8 cellular contexts compared by ENCODE assay signal in genomic region chr14:73949752-73950734, GRCh38.
DNase-seq lines count a peak whose midpoint lies in the region; TF ChIP-seq lines count a peak whose summit lies in the region.

COQ6 (plus strand) TSS chr14:73950302; CDS start chr14:73950333, 31 bp downstream.
FAM161B (minus strand) TSS chr14:73950094; CDS start chr14:73950026, 68 bp downstream.

- peak; percentile 17; the same call in 1 of the 2 replicates for TF ChIP-seq CTCF in MM.1S (IDR thresholded peaks at IDR 0.05; ENCODE audit: low read length)

- no peaks in the 10 kb centered on the region for H4K20me1 ChIP-seq in MM.1S (ENCODE audit: insufficient read depth, low read length)

- H3K27me3 ChIP-seq in HAP-1 (ENCODE audit: low read depth), result no peaks in the 10 kb centered on the region
- no peaks in the 10 kb centered on the region for H3K27me3 ChIP-seq in MM.1S (replicated peaks; ENCODE audit: insufficient read depth, low read length)
- H3K27me3 ChIP-seq in neuron (ENCODE audit: insufficient read depth, low read length), result no peaks in the 10 kb centered on the region
- H3K27me3 ChIP-seq in subcutaneous abdominal adipose tissue (ENCODE audit: control insufficient read depth in 5 of 5, insufficient read depth in 4 of 5, low read length in 5 of 5), result no peaks in the 10 kb centered on the region

- H3K4me3 ChIP-seq in HAP-1, result peak within 1 kb of the TSS; percentile 67
- peak within 1 kb of the TSS; percentile 79 for H3K4me3 ChIP-seq in MM.1S (ENCODE audit: low read length)
- peak within 1 kb of the TSS; percentile 65 for H3K4me3 ChIP-seq in neuron (ENCODE audit: low read length)
- H3K4me3 ChIP-seq in subcutaneous abdominal adipose tissue (ENCODE audit: low read depth in 1 of 5, low read length in 5 of 5), result peak within 1 kb of the TSS; percentile 89 to 98 (median 93)

- no peaks in the 10 kb centered on the region for H3K9me3 ChIP-seq in HAP-1
- H3K9me3 ChIP-seq in MM.1S (replicated peaks; ENCODE audit: insufficient read depth, low read length), result no peaks in the 10 kb centered on the region
- H3K9me3 ChIP-seq in neuron (ENCODE audit: low read length), result no peaks in the 10 kb centered on the region
- no peaks in the 10 kb centered on the region for H3K9me3 ChIP-seq in subcutaneous abdominal adipose tissue (ENCODE audit: control insufficient read depth in 5 of 5, low read length in 5 of 5)

- DNase-seq in GDM1 (lab: John Stamatoyannopoulos, UW) (peak; percentile 93), HAP-1 (ENCODE audit: low spot score in 2 of 2) (peak; percentile 95 to 96), MM.1S (peak; percentile 87), SIG-M5 (lab: John Stamatoyannopoulos, UW) (peak; percentile 70), foreskin melanocyte (peak; percentile 97)
- DNase-seq in activated naive CD4-positive, alpha-beta T cell (lab: John Stamatoyannopoulos, UW), result peak; percentile 70 to 86 (median 76)

- H3F3A ChIP-seq in MM.1S (ENCODE audit: insufficient read depth, low read length), result peaks cover 4% of the 10 kb centered on the region; the same call in 1 of the 2 replicates

- H2AFZ ChIP-seq in MM.1S (ENCODE audit: low read length), result peak within 1 kb of the TSS; percentile 84
- peak within 1 kb of the TSS; percentile 81 for H2AFZ ChIP-seq in neuron (ENCODE audit: low read depth, low read length)

- peak within 1 kb of the TSS; percentile 57 for H3K4me2 ChIP-seq in MM.1S (ENCODE audit: low read depth, low read length)

- H3K4me1 ChIP-seq in HAP-1, result peaks cover 7% of the 10 kb centered on the region
- no peaks in the 10 kb centered on the region for H3K4me1 ChIP-seq in MM.1S (ENCODE audit: low read length)
- H3K4me1 ChIP-seq in neuron (ENCODE audit: insufficient read depth, low read length), result peaks cover 3% of the 10 kb centered on the region
- peaks cover 0 to 14% (median 13%) of the 10 kb centered on the region in 5 donors for H3K4me1 ChIP-seq in subcutaneous abdominal adipose tissue (ENCODE audit: control insufficient read depth in 5 of 5, insufficient read depth in 5 of 5, low read length in 5 of 5)

- H3K79me2 ChIP-seq in MM.1S (ENCODE audit: low read length), result no peaks in the 10 kb centered on the region

- H3K27ac ChIP-seq in MM.1S (ENCODE audit: low read length) (peak within 1 kb of the TSS; percentile 57; the same call in 1 of the 2 replicates), subcutaneous abdominal adipose tissue (ENCODE audit: low read depth, low read length) (peak within 1 kb of the TSS; percentile 83)

- H3K36me3 ChIP-seq in HAP-1 (replicated peaks) (peaks cover 9% of the 10 kb centered on the region), MM.1S (replicated peaks; ENCODE audit: insufficient read depth, low read length) (no peaks in the 10 kb centered on the region), neuron (ENCODE audit: insufficient read depth, low read length) (peaks cover 11% of the 10 kb centered on the region), subcutaneous abdominal adipose tissue (ENCODE audit: control insufficient read depth in 5 of 5, insufficient read depth in 5 of 5, low read length in 5 of 5) (peaks cover 6 to 23% (median 17%) of the 10 kb centered on the region in 5 donors)

- in situ Hi-C loops in HAP-1 (cut with MboI; ENCODE audit: low sequenced_read_pairs), result no loop called here

- H3K9ac ChIP-seq in MM.1S (ENCODE audit: low read length) (peak within 1 kb of the TSS; percentile 75), subcutaneous abdominal adipose tissue (ENCODE audit: low read length in 5 of 5) (peak within 1 kb of the TSS; percentile 79 to 96 (median 93))

- no peaks in the 10 kb centered on the region for H3K9me2 ChIP-seq in MM.1S (replicated peaks; ENCODE audit: insufficient read depth, low read length)

Comparison
In these comparisons a context has a peak if more than half of its experiments do, and no peak if none do; other contexts are left out.
1. Peak in every context shown above with its lines: DNase-seq, H3K4me3 ChIP-seq and H3K27ac ChIP-seq.